Comparison of ENCODE assay signal across 14 cellular contexts in the genomic region with DNA sequence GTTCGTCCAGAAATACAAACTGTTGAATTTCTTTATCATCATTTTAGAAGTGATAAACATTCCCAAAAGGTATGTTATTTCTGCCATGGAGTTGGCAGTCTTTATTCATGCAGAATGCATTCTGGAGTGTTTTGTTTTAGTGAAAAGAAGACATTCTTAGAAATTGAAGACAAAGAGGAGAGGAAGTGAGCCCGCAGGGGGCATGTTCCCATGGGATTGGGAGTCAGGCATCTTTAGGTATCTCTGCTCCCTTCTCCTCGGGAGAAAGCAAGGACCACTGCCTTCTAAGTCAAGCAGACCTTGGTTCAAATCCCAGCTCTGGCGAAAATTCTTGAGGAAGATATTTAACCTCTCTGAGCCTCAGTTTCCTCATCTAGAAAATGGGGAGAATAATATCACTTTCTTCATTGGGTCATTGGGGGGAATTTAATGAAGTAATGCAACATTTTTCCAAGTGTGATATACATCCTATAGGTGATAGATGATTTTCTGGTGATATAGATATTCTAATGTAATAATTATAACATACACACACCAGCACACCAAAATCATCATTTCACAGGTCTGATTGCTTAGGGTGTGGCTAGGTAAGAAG. TPM values are rescaled to one million over a fixed set of nuclear protein-coding genes. Genes with fewer than 3 reads are reported as not detected.
A peak's percentile ranks its signal among the peaks of the same experiment; 100 is the strongest.
DNase-seq lines count a peak whose midpoint lies in the region; ATAC-seq, FAIRE-seq and TF ChIP-seq lines count a peak whose summit lies in the region.
"Had no signal": no experiment of that assay in that cellular context is flagged by ENCODE, and none has a peak within 500 bp of the region (broad histone marks: within the 10 kb centered on the region; RNA-seq: fewer than 3 reads in every experiment).

No MANE protein-coding gene starts in this region.

- 73 to 80% methylated on average over 4 of the region's 4 CpGs for WGBS in testis, 2 donors

- H3K27ac ChIP-seq in WERI-Rb-1: peak overlapping the region; percentile 11; the same call in 1 of the 2 replicates
- no peak overlapping the region for H3K27ac ChIP-seq in keratinocyte (ENCODE audit: control insufficient read depth, insufficient read depth, low read length)
- H3K27ac ChIP-seq in testis: no peak overlapping the region
- H3K27ac ChIP-seq: SJSA1 had no signal

- H3K36me3 ChIP-seq in WERI-Rb-1 (no peaks in the 10 kb centered on the region), keratinocyte (ENCODE audit: control insufficient read depth in 2 of 2, extremely low read depth in 1 of 2, insufficient read depth in 2 of 2, low read length in 2 of 2) (no peaks in the 10 kb centered on the region), testis (ENCODE audit: low read depth, missing control alignments) (no peaks in the 10 kb centered on the region)
- H3K36me3 ChIP-seq: SJSA1 had no signal

- H3K27me3 Mint-ChIP-seq in stimulated activated naive CD8-positive, alpha-beta T cell treated with anti-CD3 and anti-CD28 coated beads, Interleukin-15, Interleukin-2, amounts not matched to agents 100 ng/mL and 50 ng/mL, for 24 hours: no peaks in the 10 kb centered on the region

- no peak for ATAC-seq in stimulated activated naive CD8-positive, alpha-beta T cell treated with anti-CD3 and anti-CD28 coated beads, Interleukin-15, Interleukin-2, amounts not matched to agents 100 U/mL and 50 U/mL, for 24 hours
- ATAC-seq in left colon: no peak
- no peak for ATAC-seq in HG02798 (IDR thresholded peaks at IDR 0.05; ENCODE audit: poor library complexity, unreplicated experiment)
- no peak for ATAC-seq in sciatic nerve

- FAIRE-seq in keratinocyte (lab: Jason Lieb, UNC): no peak
- FAIRE-seq: bronchial epithelial cell had no signal

- H3K4me1 ChIP-seq in keratinocyte (ENCODE audit: control insufficient read depth, extremely low read depth, insufficient read depth, low read length) (peaks cover 6% of the 10 kb centered on the region), testis (peaks cover 7% of the 10 kb centered on the region)
- H3K4me1 ChIP-seq: SJSA1 had no signal

- DNase-seq in stimulated activated naive CD8-positive, alpha-beta T cell treated with anti-CD3 and anti-CD28 coated beads, Interleukin-15, Interleukin-2, amounts not matched to agents 100 U/mL and 50 U/mL, for 24 hours: no peak
- DNase-seq in WERI-Rb-1 (no peak), keratinocyte (ENCODE audit: low read depth, low spot score) (no peak), left colon (no peak), sciatic nerve (ENCODE audit: low spot score) (no peak), testis (no peak)
- DNase-seq: GDM1 had no signal

- H4K20me1 ChIP-seq in keratinocyte (ENCODE audit: control insufficient read depth, extremely low read depth, insufficient read depth, low read length): no peaks in the 10 kb centered on the region

- H3K27me3 ChIP-seq in WERI-Rb-1 (ENCODE audit: insufficient read depth, low read depth, severe bottlenecking): no peaks in the 10 kb centered on the region
- H3K27me3 ChIP-seq in keratinocyte (ENCODE audit: control insufficient read depth, extremely low read depth, insufficient read depth, low read length): no peaks in the 10 kb centered on the region
- no peaks in the 10 kb centered on the region for H3K27me3 ChIP-seq in testis
- H3K27me3 ChIP-seq: SJSA1 had no signal

- intact Hi-C loops in left colon (cut with DNase I, micrococcal nuclease): no loop called here
- intact Hi-C loops in sciatic nerve (cut with DNase I): no loop called here
- intact Hi-C loops in testis (cut with DNase I; ENCODE audit: low total_unique reads): no loop called here

- H3K9me3 ChIP-seq in WERI-Rb-1 (ENCODE audit: severe bottlenecking): no peaks in the 10 kb centered on the region
- H3K9me3 ChIP-seq in keratinocyte (ENCODE audit: control insufficient read depth, low read depth, low read length): no peaks in the 10 kb centered on the region
- H3K9me3 ChIP-seq in testis: no peaks in the 10 kb centered on the region
- H3K9me3 ChIP-seq: SJSA1 had no signal

- no peak overlapping the region for H3K9ac ChIP-seq in keratinocyte (ENCODE audit: control insufficient read depth, extremely low read depth, insufficient read depth, low read length)

- H3K27ac Mint-ChIP-seq in stimulated activated naive CD8-positive, alpha-beta T cell treated with anti-CD3 and anti-CD28 coated beads, Interleukin-15, Interleukin-2, amounts not matched to agents 100 ng/mL and 50 ng/mL, for 24 hours: peak overlapping the region; percentile 94

- no peak for TF ChIP-seq POLR2A in testis (IDR thresholded peaks at IDR 0.05)

- peak overlapping the region; percentile 80 for H3K4me3 Mint-ChIP-seq in stimulated activated naive CD8-positive, alpha-beta T cell treated with anti-CD3 and anti-CD28 coated beads, Interleukin-15, Interleukin-2, amounts not matched to agents 100 ng/mL and 50 ng/mL, for 24 hours

- dilution Hi-C loops in keratinocyte (cut with MboI; ENCODE audit: extremely low pct_ligation_motif_present, low sequenced_read_pairs): no loop called here

- TF ChIP-seq CTCF in WERI-Rb-1 (IDR thresholded peaks at IDR 0.05; ENCODE audit: low read depth, low read length): no peak
- no peak for TF ChIP-seq CTCF in keratinocyte (optimal IDR thresholded peaks at IDR 0.05 in 1 of 3, IDR thresholded peaks at IDR 0.05 in 1 of 3, conservative IDR thresholded peaks at IDR 0.05 in 1 of 3; ENCODE audit: extremely low read depth in 1 of 3, insufficient read depth in 2 of 3, low read length in 3 of 3)
- TF ChIP-seq CTCF in testis (IDR thresholded peaks at IDR 0.05): no peak

- H3K79me2 ChIP-seq in keratinocyte (ENCODE audit: control insufficient read depth, insufficient read depth, low read length): no peaks in the 10 kb centered on the region

- no peaks in the 10 kb centered on the region for H3K9me1 ChIP-seq in keratinocyte (ENCODE audit: control insufficient read depth, extremely low read depth, insufficient read depth, low read length)

- H2AFZ ChIP-seq in keratinocyte (ENCODE audit: control insufficient read depth, low read length): no peak overlapping the region

- H3K4me2 ChIP-seq in keratinocyte (ENCODE audit: control insufficient read depth, extremely low read depth, insufficient read depth, low read depth, low read length): peak overlapping the region; percentile 66

- no peak overlapping the region for H3K4me3 ChIP-seq in WERI-Rb-1 (ENCODE audit: low read depth, low read length)
- no peak overlapping the region for H3K4me3 ChIP-seq in keratinocyte (ENCODE audit: control insufficient read depth in 2 of 3, extremely low read depth in 1 of 3, insufficient read depth in 2 of 3, low read depth in 1 of 3, low read length in 3 of 3)
- H3K4me3 ChIP-seq in testis: no peak overlapping the region
- H3K4me3 ChIP-seq: SJSA1 had no signal

- H3K36me3 Mint-ChIP-seq in stimulated activated naive CD8-positive, alpha-beta T cell treated with anti-CD3 and anti-CD28 coated beads, Interleukin-15, Interleukin-2, amounts not matched to agents 100 ng/mL and 50 ng/mL, for 24 hours (ENCODE audit: low read depth): peaks cover 8% of the 10 kb centered on the region

- H3K4me1 Mint-ChIP-seq in stimulated activated naive CD8-positive, alpha-beta T cell treated with anti-CD3 and anti-CD28 coated beads, Interleukin-15, Interleukin-2, amounts not matched to agents 100 ng/mL and 50 ng/mL, for 24 hours (ENCODE audit: low read depth): peaks cover 94% of the 10 kb centered on the region

- peaks cover 6% of the 10 kb centered on the region for H3K9me3 Mint-ChIP-seq in stimulated activated naive CD8-positive, alpha-beta T cell treated with anti-CD3 and anti-CD28 coated beads, Interleukin-15, Interleukin-2, amounts not matched to agents 100 ng/mL and 50 ng/mL, for 24 hours

RNA-seq across cellular contexts. Expression of gene CHRNA9, which starts 26.5 kb away (rescaled TPM):
- 0.02 to 0.37 TPM (median 0.03 TPM) in 3 replicates for polyA plus RNA-seq in keratinocyte
- polyA plus RNA-seq in keratinocyte (2011; ENCODE audit: low read depth): 0.26 TPM
- polyA plus RNA-seq in keratinocyte (2011; cell fraction: cytosol; rRNA removed): 0.03 and 0.09 TPM in 2 replicates
- 0.09 TPM in 1 of 2 replicates, not detected in the other for polyA plus RNA-seq in keratinocyte (2011; cell fraction: nucleus; rRNA removed)
- 0.17 and 0.18 TPM in 2 replicates for polyA plus RNA-seq in keratinocyte (2012; ENCODE audit: low replicate concordance)
- 0.16 to 0.20 TPM in 2 of 3 replicates, not detected in the other for polyA minus RNA-seq in keratinocyte
- not detected for polyA minus RNA-seq in keratinocyte (2011; cell fraction: cytosol; rRNA and poly(A)+ RNA removed)
- 0.23 TPM in 1 of 2 replicates, not detected in the other for polyA minus RNA-seq in keratinocyte (2011; cell fraction: nucleus; rRNA and poly(A)+ RNA removed)
- total RNA-seq in left colon: not detected
- total RNA-seq in sciatic nerve: not detected
- total RNA-seq in testis: under 1 TPM; 0.16 to 0.50 TPM
- polyA plus RNA-seq in testis (ENCODE audit: insufficient read depth, low read depth, low replicate concordance): 0.13 TPM
- total RNA-seq: NCI-H460, osteocyte, SJSA1 had no signal
- polyA plus RNA-seq: esophagus had no signal
